ENCODE assay signal across 28 cellular contexts in the genomic region with DNA sequence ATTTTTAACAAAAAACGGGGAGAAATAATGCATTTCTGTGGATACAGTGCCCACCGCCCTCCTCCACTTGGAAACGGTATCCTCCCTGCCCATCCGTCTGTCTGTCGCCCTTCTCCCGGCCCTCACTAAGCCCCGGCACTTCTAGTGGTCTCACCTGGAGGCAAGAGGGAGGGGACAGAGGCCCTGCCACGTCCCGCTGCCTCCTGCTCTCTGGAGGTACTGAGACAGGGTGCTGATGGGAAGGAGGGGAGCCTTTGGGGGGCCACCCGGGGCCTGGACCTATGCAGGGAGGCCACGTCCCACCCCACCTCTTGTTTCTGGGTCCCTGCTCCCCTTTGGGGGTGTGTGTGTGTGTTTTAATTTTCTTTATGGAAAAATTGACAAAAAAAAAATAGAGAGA. TPM values are rescaled to one million over a fixed set of nuclear protein-coding genes. Genes with fewer than 3 reads are reported as not detected.
"Had no signal": no experiment of that assay in that cellular context is flagged by ENCODE, and none has a peak within 500 bp of the region (broad histone marks: within the 10 kb centered on the region; RNA-seq: fewer than 3 reads in every experiment).

No MANE protein-coding gene starts in this region.

- H3K27ac Mint-ChIP-seq: activated B cell treated with CpG ODN at 0.5 μM for 24 hours; activated CD8-positive, alpha-beta T cell treated with anti-CD3 and anti-CD28 coated beads for 36 hours; activated naive CD8-positive, alpha-beta T cell treated with anti-CD3 and anti-CD28 coated beads, Interleukin-2, amount 10 ng/mL, durations not matched to agents 7 days and 5 days; activated T-cell treated with anti-CD3 and anti-CD28 coated beads, Interleukin-2, amount 50 U/mL, for 24 hours; activated T-helper 2 cell treated with anti-CD3 and anti-CD28 coated beads, Interferon-gamma antibody, Interleukin-2, Interleukin-4, amounts not matched to agents 10 μg/mL and 5 μg/mL and 100 μg/mL, durations not matched to agents 14 hours and 24 hours and 36 hours; neural progenitor cell; stimulated activated naive CD8-positive, alpha-beta T cell treated with anti-CD3 and anti-CD28 coated beads, Interleukin-15, amount 100 ng/mL, for 72 hours had no signal

- H3K9ac ChIP-seq: neural progenitor cell had no signal

- H3K27ac ChIP-seq: coronary artery, gastrocnemius medialis, heart left ventricle, neural progenitor cell, psoas muscle, skin epidermis, suprapubic skin, transverse colon, vagina had no signal

- H3K4me1 Mint-ChIP-seq: neural progenitor cell had no signal

- FAIRE-seq: kidney had no signal

- ATAC-seq: activated CD8-positive, alpha-beta T cell treated with anti-CD3 and anti-CD28 coated beads for 36 hours; gastrocnemius medialis had no signal

- DNase-seq: activated B cell treated with CpG ODN at 0.5 μM for 24 hours; activated CD4-positive, alpha-beta T cell treated with anti-CD3 and anti-CD28 coated beads for 4 hours; activated CD8-positive, alpha-beta T cell treated with anti-CD3 and anti-CD28 coated beads for 36 hours; activated naive CD4-positive, alpha-beta T cell treated with Interleukin-2 at 50 U/mL for 16 hours; activated naive CD8-positive, alpha-beta T cell treated with anti-CD3 and anti-CD28 coated beads, Interleukin-2, amount 10 ng/mL, durations not matched to agents 7 days and 5 days; activated T-cell treated with anti-CD3 and anti-CD28 coated beads, Interleukin-2, amount 50 U/mL, for 24 hours; effector CD4-positive, alpha-beta T cell; gastrocnemius medialis; heart left ventricle; mesenchymal stem cell; mucosa of descending colon; naive B cell; psoas muscle; stimulated activated CD4-positive, alpha-beta T cell treated with anti-CD3 and anti-CD28 coated beads, Interleukin-15, amount 100 ng/mL, for 24 hours; stimulated activated CD4-positive, alpha-beta T cell treated with anti-CD3 and anti-CD28 coated beads, Interleukin-2, amount 100 ng/mL, for 48 hours; stimulated activated naive CD8-positive, alpha-beta T cell treated with anti-CD3 and anti-CD28 coated beads, Interleukin-15, amount 100 ng/mL, for 72 hours; transverse colon had no signal

- H3K4me1 ChIP-seq: gastrocnemius medialis, neural progenitor cell, psoas muscle, transverse colon had no signal

- H3K27me3 Mint-ChIP-seq: activated B cell treated with CpG ODN at 0.5 μM for 24 hours, naive B cell had no signal

- H3K9me3 ChIP-seq: gastrocnemius medialis, heart left ventricle, mucosa of descending colon, ovary, psoas muscle, suprapubic skin, transverse colon, vagina had no signal

- H3K27me3 ChIP-seq: gastrocnemius medialis, neural progenitor cell, ovary, vagina had no signal

- H3K4me3 Mint-ChIP-seq: activated B cell treated with CpG ODN at 0.5 μM for 24 hours; activated CD8-positive, alpha-beta T cell treated with anti-CD3 and anti-CD28 coated beads for 36 hours; activated naive CD8-positive, alpha-beta T cell treated with anti-CD3 and anti-CD28 coated beads, Interleukin-2, amount 10 ng/mL, durations not matched to agents 7 days and 5 days; activated T-cell treated with anti-CD3 and anti-CD28 coated beads, Interleukin-2, amount 50 U/mL, for 24 hours; brain; naive B cell; neural progenitor cell; stimulated activated naive CD8-positive, alpha-beta T cell treated with anti-CD3 and anti-CD28 coated beads, Interleukin-15, amount 100 ng/mL, for 72 hours had no signal

- H2AFZ ChIP-seq: neural progenitor cell had no signal

- H3K9me3 Mint-ChIP-seq: activated B cell treated with CpG ODN at 0.5 μM for 24 hours; activated CD8-positive, alpha-beta T cell treated with anti-CD3 and anti-CD28 coated beads for 36 hours; activated naive CD8-positive, alpha-beta T cell treated with anti-CD3 and anti-CD28 coated beads, Interleukin-2, amount 10 ng/mL, durations not matched to agents 7 days and 5 days; activated T-cell treated with anti-CD3 and anti-CD28 coated beads, Interleukin-2, amount 50 U/mL, for 24 hours; activated T-helper 2 cell treated with anti-CD3 and anti-CD28 coated beads, Interferon-gamma antibody, Interleukin-2, Interleukin-4, amounts not matched to agents 10 μg/mL and 5 μg/mL and 100 μg/mL, durations not matched to agents 14 hours and 24 hours and 36 hours; naive B cell; neural progenitor cell; stimulated activated naive CD8-positive, alpha-beta T cell treated with anti-CD3 and anti-CD28 coated beads, Interleukin-15, amount 100 ng/mL, for 72 hours had no signal

- H3K36me3 ChIP-seq: neural progenitor cell, ovary had no signal

- H3K4me2 ChIP-seq: neural progenitor cell had no signal

- H3K4me3 ChIP-seq: coronary artery, gastrocnemius medialis, heart left ventricle, mucosa of descending colon, neural progenitor cell, ovary, psoas muscle, skin epidermis, suprapubic skin, transverse colon, vagina had no signal

RNA-seq across cellular contexts. Expression of gene HAMP, which starts 3.0 kb away (rescaled TPM):
- total RNA-seq: esophagus mucosa, gastrocnemius medialis, mucosa of descending colon, transverse colon, vagina had no signal
- polyA plus RNA-seq: psoas muscle had no signal

RNA-seq across cellular contexts. Expression of gene MAG, which starts 12.6 kb away (rescaled TPM):
- total RNA-seq: esophagus mucosa, right cardiac atrium, suprapubic skin, transverse colon, vagina had no signal

RNA-seq across cellular contexts. Expression of gene CD22, which starts 49.6 kb away (rescaled TPM):
- total RNA-seq: suprapubic skin had no signal
